Comparison of ENCODE assay signal across 8 cellular contexts in the genomic region with DNA sequence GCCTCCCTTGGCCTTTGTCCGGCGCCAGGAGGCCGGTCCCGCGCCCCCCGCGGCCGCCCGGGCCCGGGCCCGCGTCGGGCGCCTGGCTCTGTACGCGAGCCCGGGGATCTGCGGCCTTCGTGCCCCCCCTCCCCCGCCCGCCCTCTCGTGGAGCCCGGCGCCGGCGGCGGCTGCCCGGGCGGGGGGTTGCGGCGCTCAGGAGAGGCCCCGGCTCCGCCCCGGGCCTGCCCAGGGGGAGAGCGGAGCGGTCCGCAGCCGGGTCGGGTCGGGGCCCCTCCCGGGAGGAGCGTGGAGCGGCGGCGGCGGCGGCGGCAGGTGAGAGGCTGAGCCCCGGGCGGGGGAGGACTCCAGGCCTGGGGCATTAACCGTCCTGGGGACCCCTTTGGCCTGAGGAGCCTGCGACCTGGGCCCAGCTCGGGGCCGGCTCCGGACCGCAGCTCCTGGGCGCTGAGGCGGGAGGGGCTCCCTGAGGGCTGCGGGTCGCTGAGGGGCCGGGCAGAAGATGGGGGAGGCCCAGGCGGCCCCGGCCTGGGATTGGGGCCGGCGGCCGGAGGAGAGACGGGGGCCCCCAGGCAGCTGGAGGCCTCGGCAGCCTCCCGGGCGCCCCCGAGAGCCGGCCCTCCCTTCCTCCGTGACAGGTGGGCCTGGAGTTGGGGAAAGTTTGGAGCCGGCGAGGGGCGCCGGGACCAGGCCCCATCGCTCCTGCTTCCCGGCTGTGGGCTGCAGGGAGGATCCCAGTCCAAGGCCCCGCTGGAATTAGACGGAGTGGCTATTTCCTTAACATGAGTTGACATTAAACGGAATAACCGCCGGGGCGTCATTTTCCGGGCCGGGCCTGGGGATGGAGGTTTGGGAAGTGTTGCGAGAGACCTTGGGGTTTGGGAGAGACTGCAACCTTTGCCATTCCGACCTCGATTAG. TPM values are rescaled to one million over a fixed set of nuclear protein-coding genes. Genes with fewer than 3 reads are reported as not detected.
DNase-seq lines count a peak whose midpoint lies in the region; ATAC-seq, FAIRE-seq and TF ChIP-seq lines count a peak whose summit lies in the region.
"Not testable (repeated sequence)": the region's sequence is repeated elsewhere in the genome, so short reads cannot be mapped to it uniquely, and the experiment has no call there.

No MANE protein-coding gene starts in this region.

- peaks cover 22% of the 10 kb centered on the region; the same call in 1 of the 2 replicates for H3K36me3 ChIP-seq in iPS-20b (ENCODE audit: insufficient read depth, low read depth, low read length)

- DNase-seq in NB4 (ENCODE audit: low read depth) (peak; percentile 53), cerebellar cortex (ENCODE audit: low spot score) (peak; percentile 17), progenitor cell of endocrine pancreas (ENCODE audit: low spot score, unreplicated experiment) (peak; percentile 19), urothelium cell line (ENCODE audit: low spot score) (peak; percentile 31)
- DNase-seq in activated CD4-positive, alpha-beta T cell treated with anti-CD3 and anti-CD28 coated beads, Interleukin-2, amount 50 U/mL, for 24 hours (ENCODE audit: low read depth in 1 of 2, low spot score in 1 of 2) = peak; percentile 10 to 22

- peak overlapping the region; percentile 92 for H3K4me3 Mint-ChIP-seq in progenitor cell of endocrine pancreas (ENCODE audit: low read depth)

- not testable (repeated sequence) for H3K9me3 Mint-ChIP-seq in progenitor cell of endocrine pancreas (ENCODE audit: low read depth)

- FAIRE-seq in urothelium cell line (lab: Jason Lieb, UNC) = not testable (repeated sequence)

- TF ChIP-seq POLR2A in NB4 (IDR thresholded peaks at IDR 0.05; ENCODE audit: extremely low read depth, insufficient read length) = not testable (repeated sequence)

- peaks cover 12% of the 10 kb centered on the region for H3K36me3 Mint-ChIP-seq in progenitor cell of endocrine pancreas (ENCODE audit: insufficient read depth)

- peak overlapping the region; percentile 78 for H3K4me3 ChIP-seq in NB4 (ENCODE audit: low read depth, low read length)
- H3K4me3 ChIP-seq in iPS-20b (ENCODE audit: low read length) = peak overlapping the region; percentile 83

- H3K27ac ChIP-seq in iPS-20b (ENCODE audit: low read length) = not testable (repeated sequence)

- H3K9me3 ChIP-seq in iPS-20b (ENCODE audit: insufficient read depth, low read depth, low read length) = not testable (repeated sequence)

- peak; percentile 39 for ATAC-seq in GM18517 (IDR thresholded peaks at IDR 0.05; ENCODE audit: unreplicated experiment)
- ATAC-seq in HG02840 (IDR thresholded peaks at IDR 0.05; ENCODE audit: low FRiP score, unreplicated experiment) = peak; percentile 34

- peaks cover 17% of the 10 kb centered on the region for H3K4me1 Mint-ChIP-seq in progenitor cell of endocrine pancreas (ENCODE audit: low read depth)

- TF ChIP-seq CTCF in NB4 (IDR thresholded peaks at IDR 0.05; ENCODE audit: low read depth, low read length); progenitor cell of endocrine pancreas (IDR thresholded peaks at IDR 0.05; ENCODE audit: unreplicated experiment): not testable (repeated sequence)

- not testable (repeated sequence) for H3K4me1 ChIP-seq in iPS-20b (ENCODE audit: insufficient read depth, low read length)

- H3K9ac ChIP-seq in iPS-20b (ENCODE audit: low read depth, low read length) = peak overlapping the region; percentile 85

- not testable (repeated sequence) for H3K27me3 ChIP-seq in iPS-20b (ENCODE audit: insufficient read depth, low read length)

- peak overlapping the region; percentile 99 for H3K27ac Mint-ChIP-seq in progenitor cell of endocrine pancreas

- H3K27me3 Mint-ChIP-seq in progenitor cell of endocrine pancreas = not testable (repeated sequence)

RNA-seq across cellular contexts. Expression of a gene that starts 0.6 kb away (rescaled TPM):
- total RNA-seq in progenitor cell of endocrine pancreas = 62.1 and 70.1 TPM in 2 replicates

RNA-seq across cellular contexts. Expression of a gene that starts 55.5 kb away (rescaled TPM):
- total RNA-seq in progenitor cell of endocrine pancreas = 29.6 and 33.1 TPM in 2 replicates
